In the genomic region with DNA sequence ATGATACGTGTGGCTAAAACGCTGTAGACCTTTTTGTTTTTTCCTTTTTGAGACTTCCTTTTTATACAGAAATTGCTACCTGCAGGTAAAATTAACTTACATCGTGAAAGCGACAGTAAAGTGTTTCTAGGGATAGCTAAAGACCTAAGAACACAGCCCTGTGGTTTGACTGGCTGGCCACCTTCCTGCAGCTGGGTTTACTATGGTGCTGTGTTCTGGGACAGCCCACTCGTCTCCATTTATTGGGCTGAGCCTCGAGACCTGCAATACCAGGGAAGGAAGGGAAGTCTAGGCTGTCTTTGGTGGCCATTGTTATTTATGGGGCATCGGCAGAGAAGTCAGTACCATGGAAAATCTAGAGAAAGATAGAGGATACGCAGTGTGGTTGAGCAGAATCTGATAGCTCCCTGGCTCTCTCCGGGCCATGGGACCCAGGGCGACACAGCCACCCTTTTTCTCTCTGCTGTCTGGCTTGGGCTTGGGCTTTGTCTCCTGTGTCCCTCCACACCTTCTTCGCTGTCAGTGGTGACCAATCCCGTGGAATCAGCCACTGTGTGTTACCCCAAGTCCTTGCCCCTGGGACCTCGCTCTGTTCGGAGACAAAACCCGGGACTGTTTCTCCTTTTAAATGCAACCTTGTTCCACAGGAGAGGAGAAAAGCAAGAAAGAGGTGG, we compare ENCODE assay signal across 10 cellular contexts. TPM values are rescaled to one million over a fixed set of nuclear protein-coding genes. Genes with fewer than 3 reads are reported as not detected.
DNase-seq lines count a peak whose midpoint lies in the region; ATAC-seq, FAIRE-seq and TF ChIP-seq lines count a peak whose summit lies in the region.
"Had no signal": no experiment of that assay in that cellular context is flagged by ENCODE, and none has a peak within 500 bp of the region (broad histone marks: within the 10 kb centered on the region; RNA-seq: fewer than 3 reads in every experiment).

No MANE protein-coding gene starts in this region.

- H3K4me1 Mint-ChIP-seq in GM23338, result peaks cover 65% of the 10 kb centered on the region
- peaks cover 86% of the 10 kb centered on the region for H3K4me1 Mint-ChIP-seq in astrocyte (ENCODE audit: low read depth, unreplicated experiment)
- peaks cover 96 to 97% of the 10 kb centered on the region in 2 donors for H3K4me1 Mint-ChIP-seq in immature natural killer cell
- H3K4me1 Mint-ChIP-seq in activated T-helper 2 cell treated with anti-CD3 and anti-CD28 coated beads, Interferon-gamma antibody, Interleukin-2, Interleukin-4, amounts not matched to agents 10 μg/mL and 5 μg/mL and 100 μg/mL, durations not matched to agents 14 hours and 24 hours and 36 hours (ENCODE audit: low read depth), result peaks cover 85% of the 10 kb centered on the region

- no peak for DNase-seq in GM23338 (ENCODE audit: low spot score)
- no peak for DNase-seq in astrocyte (ENCODE audit: low read depth)
- DNase-seq in immature natural killer cell, result no peak
- DNase-seq in spleen, result peak; percentile 47
- DNase-seq in OCI-M2 (lab: John Stamatoyannopoulos, UW; ENCODE audit: unreplicated experiment), result no peak
- DNase-seq in SK-N-DZ (ENCODE audit: low spot score), result no peak
- no peak for DNase-seq in NCI-H82 treated with DMSO at 0.1 percent for 48 hours (lab: John Stamatoyannopoulos, UW; ENCODE audit: unreplicated experiment)
- DNase-seq in activated T-helper 2 cell treated with anti-CD3 and anti-CD28 coated beads, Interferon-gamma antibody, Interleukin-2, Interleukin-4, amounts not matched to agents 10 μg/mL and 5 μg/mL and 100 μg/mL, durations not matched to agents 14 hours and 24 hours and 36 hours (ENCODE audit: low spot score), result no peak
- DNase-seq: activated naive CD4-positive, alpha-beta T cell; NCI-H1048 had no signal

- H3F3A ChIP-seq in GM23338 (replicated peaks; ENCODE audit: low read depth), result peaks cover 11% of the 10 kb centered on the region; the same call in 1 of the 2 replicates

- H3K27me3 ChIP-seq in GM23338 (ENCODE audit: insufficient read depth) (no peaks in the 10 kb centered on the region), astrocyte (ENCODE audit: insufficient read depth, low read length) (no peaks in the 10 kb centered on the region), spleen (replicated peaks in 1 of 7) (no peaks in the 10 kb centered on the region)

- FAIRE-seq in astrocyte (lab: Jason Lieb, UNC), result no peak

- no peak overlapping the region for H3K9ac ChIP-seq in astrocyte (ENCODE audit: low read length)

- no peak for ATAC-seq in GM23338

- H3K9me2 ChIP-seq in GM23338 (ENCODE audit: insufficient read depth), result no peaks in the 10 kb centered on the region

- H3K36me3 ChIP-seq in GM23338 (ENCODE audit: insufficient read depth) (no peaks in the 10 kb centered on the region; the same call in 1 of the 2 replicates), astrocyte (ENCODE audit: insufficient read depth, low read length) (peaks cover 16% of the 10 kb centered on the region), spleen (peaks cover 0 to 43% (median 0%) of the 10 kb centered on the region in 6 donors)

- H3K9me3 ChIP-seq in astrocyte (ENCODE audit: insufficient read depth, low read depth, low read length) (no peaks in the 10 kb centered on the region), spleen (no peaks in the 10 kb centered on the region)

- H3K4me3 ChIP-seq in GM23338 (no peak overlapping the region), astrocyte (ENCODE audit: insufficient read depth, low read depth, low read length) (no peak overlapping the region), spleen (no peak overlapping the region)

- TF ChIP-seq CTCF in GM23338 (conservative IDR thresholded peaks at IDR 0.05; ENCODE audit: low read depth in 2 of 2) (no peak), astrocyte (IDR thresholded peaks at IDR 0.05; ENCODE audit: insufficient read depth, low read depth, low read length) (no peak), spleen (IDR thresholded peaks at IDR 0.05 in 8 of 11, conservative IDR thresholded peaks at IDR 0.05 in 3 of 11) (no peak)

- H3K27me3 Mint-ChIP-seq in GM23338 (ENCODE audit: insufficient read depth, low read depth, poor library complexity) (peaks cover 10% of the 10 kb centered on the region), astrocyte (ENCODE audit: low read depth, unreplicated experiment) (no peaks in the 10 kb centered on the region), immature natural killer cell (ENCODE audit: low read depth in 3 of 3) (peaks cover 10 to 38% (median 24%) of the 10 kb centered on the region in 3 donors)
- no peaks in the 10 kb centered on the region for H3K27me3 Mint-ChIP-seq in activated T-helper 2 cell treated with anti-CD3 and anti-CD28 coated beads, Interferon-gamma antibody, Interleukin-2, Interleukin-4, amounts not matched to agents 10 μg/mL and 5 μg/mL and 100 μg/mL, durations not matched to agents 14 hours and 24 hours and 36 hours (ENCODE audit: low read depth)

- no peak for TF ChIP-seq POLR2A in spleen (IDR thresholded peaks at IDR 0.05)

- H3K4me2 ChIP-seq in GM23338 (no peak overlapping the region), astrocyte (ENCODE audit: low read length) (no peak overlapping the region)

- WGBS in spleen, 5 donors, result 63 to 68% (median 67%) methylated on average over 15 of the region's 15 CpGs

- intact Hi-C loops in spleen (cut with DNase I; ENCODE audit: low total_unique reads), result no loop called here
- intact Hi-C loops in activated T-helper 2 cell treated with anti-CD3 and anti-CD28 coated beads, Interferon-gamma antibody, Interleukin-2, Interleukin-4, amounts not matched to agents 10 μg/mL and 5 μg/mL and 100 μg/mL, durations not matched to agents 14 hours and 24 hours and 36 hours (cut with micrococcal nuclease), result no loop called here

- peaks cover 10% of the 10 kb centered on the region; the same call in 1 of the 2 replicates for H4K20me1 ChIP-seq in GM23338 (replicated peaks; ENCODE audit: insufficient read depth)
- H4K20me1 ChIP-seq in astrocyte (ENCODE audit: insufficient read depth, low read length), result peaks cover 72% of the 10 kb centered on the region

- H3K4me1 ChIP-seq in GM23338 (ENCODE audit: insufficient read depth), result peaks cover 46% of the 10 kb centered on the region
- peaks cover 60% of the 10 kb centered on the region for H3K4me1 ChIP-seq in astrocyte (ENCODE audit: insufficient read depth, low read length)
- H3K4me1 ChIP-seq in spleen, result peaks cover 70 to 97% (median 95%) of the 10 kb centered on the region in 6 donors

- H3K4me3 Mint-ChIP-seq in GM23338, result no peak overlapping the region
- peak overlapping the region; percentile 66 for H3K4me3 Mint-ChIP-seq in astrocyte (ENCODE audit: unreplicated experiment)
- peak overlapping the region; percentile 75 to 87 (median 81) for H3K4me3 Mint-ChIP-seq in immature natural killer cell
- H3K4me3 Mint-ChIP-seq in activated T-helper 2 cell treated with anti-CD3 and anti-CD28 coated beads, Interferon-gamma antibody, Interleukin-2, Interleukin-4, amounts not matched to agents 10 μg/mL and 5 μg/mL and 100 μg/mL, durations not matched to agents 14 hours and 24 hours and 36 hours (ENCODE audit: low read depth), result no peak overlapping the region

- H3K9me3 Mint-ChIP-seq in GM23338 (peaks cover 5% of the 10 kb centered on the region; the same call in 1 of the 3 replicates), astrocyte (ENCODE audit: unreplicated experiment) (no peaks in the 10 kb centered on the region), immature natural killer cell (peaks cover 0 to 1% (median 0%) of the 10 kb centered on the region in 6 donors)
- peaks cover 7% of the 10 kb centered on the region for H3K9me3 Mint-ChIP-seq in activated T-helper 2 cell treated with anti-CD3 and anti-CD28 coated beads, Interferon-gamma antibody, Interleukin-2, Interleukin-4, amounts not matched to agents 10 μg/mL and 5 μg/mL and 100 μg/mL, durations not matched to agents 14 hours and 24 hours and 36 hours

- H3K27ac ChIP-seq in GM23338 (ENCODE audit: low read depth) (peak overlapping the region; percentile 86), astrocyte (ENCODE audit: low read depth, low read length) (no peak overlapping the region), spleen (peak overlapping the region in 6 of 8 donors; percentile 11 to 91 (median 64))

- H3K79me2 ChIP-seq in GM23338 (replicated peaks; ENCODE audit: insufficient read depth) (peaks cover 97% of the 10 kb centered on the region), astrocyte (ENCODE audit: insufficient read depth, low read length) (peaks cover 97% of the 10 kb centered on the region)

- H2AFZ ChIP-seq in GM23338, result no peak overlapping the region
- no peak overlapping the region for H2AFZ ChIP-seq in astrocyte (ENCODE audit: low read depth, low read length)

- H3K36me3 Mint-ChIP-seq in GM23338 (ENCODE audit: low read depth) (peaks cover 35% of the 10 kb centered on the region), astrocyte (ENCODE audit: low read depth, unreplicated experiment) (peaks cover 43% of the 10 kb centered on the region), immature natural killer cell (peaks cover 0 to 14% (median 10%) of the 10 kb centered on the region in 3 donors)
- H3K36me3 Mint-ChIP-seq in activated T-helper 2 cell treated with anti-CD3 and anti-CD28 coated beads, Interferon-gamma antibody, Interleukin-2, Interleukin-4, amounts not matched to agents 10 μg/mL and 5 μg/mL and 100 μg/mL, durations not matched to agents 14 hours and 24 hours and 36 hours (ENCODE audit: low read depth), result peaks cover 48% of the 10 kb centered on the region

- H3K27ac Mint-ChIP-seq in GM23338 (peak overlapping the region; percentile 74), astrocyte (ENCODE audit: unreplicated experiment) (peak overlapping the region; percentile 91), immature natural killer cell (peak overlapping the region; percentile 99 to 100 (median 100))
- H3K27ac Mint-ChIP-seq in activated T-helper 2 cell treated with anti-CD3 and anti-CD28 coated beads, Interferon-gamma antibody, Interleukin-2, Interleukin-4, amounts not matched to agents 10 μg/mL and 5 μg/mL and 100 μg/mL, durations not matched to agents 14 hours and 24 hours and 36 hours, result no peak overlapping the region

RNA-seq across cellular contexts. Expression of gene ACTN4, which starts 30.9 kb away (rescaled TPM):
- total RNA-seq in GM23338 (2014; rRNA removed; shearing (Covaris generic)), result 379 and 427 TPM in 2 replicates
- polyA plus RNA-seq in GM23338 (2016; fragmentation: Nextera tagmentation; extraction: Ambion mirVana) (54.6 and 68.9 TPM in 2 replicates), immature natural killer cell (10 to 100 TPM in 2 of 3 donors, 1 to 10 TPM in 1; 8.5 to 68.3 (median 17.4) TPM), spleen (100 to 1,000 TPM in 1 of 3 donors, 10 to 100 TPM in 2; 39.3 to 185 (median 51.2) TPM)
- total RNA-seq in astrocyte (805 and 879 TPM in 2 replicates), spleen (100 to 1,000 TPM; 360 to 621 (median 487) TPM)
- polyA plus RNA-seq in SK-N-DZ (2014; cell fraction: cytosol; rRNA removed), result 85.3 and 95.3 TPM in 2 replicates
- 124 and 196 TPM in 2 replicates for polyA plus RNA-seq in SK-N-DZ (2014; cell fraction: nucleus; rRNA removed)
- 329 and 334 TPM in 2 replicates for total RNA-seq in activated T-helper 2 cell treated with anti-CD3 and anti-CD28 coated beads, Interferon-gamma antibody, Interleukin-2, Interleukin-4, amounts not matched to agents 10 μg/mL and 5 μg/mL and 100 μg/mL, durations not matched to agents 14 hours and 24 hours and 36 hours

RNA-seq across cellular contexts. Expression of gene EIF3K, which starts 59.4 kb away (rescaled TPM):
- total RNA-seq in GM23338 (2014; rRNA removed; shearing (Covaris generic)), result 509 and 527 TPM in 2 replicates
- polyA plus RNA-seq in GM23338 (2016; fragmentation: Nextera tagmentation; extraction: Ambion mirVana) (215 and 226 TPM in 2 replicates), immature natural killer cell (100 to 1,000 TPM; 338 to 456 (median 383) TPM), spleen (100 to 1,000 TPM; 276 to 365 (median 328) TPM)
- total RNA-seq in astrocyte (222 and 229 TPM in 2 replicates), spleen (100 to 1,000 TPM; 232 to 538 (median 244) TPM)
- polyA plus RNA-seq in SK-N-DZ (2014; cell fraction: cytosol; rRNA removed), result 411 and 544 TPM in 2 replicates
- 281 and 323 TPM in 2 replicates for polyA plus RNA-seq in SK-N-DZ (2014; cell fraction: nucleus; rRNA removed)
- 285 and 287 TPM in 2 replicates for total RNA-seq in activated T-helper 2 cell treated with anti-CD3 and anti-CD28 coated beads, Interferon-gamma antibody, Interleukin-2, Interleukin-4, amounts not matched to agents 10 μg/mL and 5 μg/mL and 100 μg/mL, durations not matched to agents 14 hours and 24 hours and 36 hours

Comparison
In these comparisons a context has a peak if more than half of its experiments do, and no peak if none do; other contexts are left out.
1. H3K4me3 Mint-ChIP-seq: peak in astrocyte (single experiment) and immature natural killer cell (5 of 5); none in GM23338 (single experiment) and activated T-helper 2 cell treated with anti-CD3 and anti-CD28 coated beads, Interferon-gamma antibody, Interleukin-2, Interleukin-4, amounts not matched to agents 10 μg/mL and 5 μg/mL and 100 μg/mL, durations not matched to agents 14 hours and 24 hours and 36 hours (single experiment).